ENCODE assay signal across 1 cellular context in the genomic region with DNA sequence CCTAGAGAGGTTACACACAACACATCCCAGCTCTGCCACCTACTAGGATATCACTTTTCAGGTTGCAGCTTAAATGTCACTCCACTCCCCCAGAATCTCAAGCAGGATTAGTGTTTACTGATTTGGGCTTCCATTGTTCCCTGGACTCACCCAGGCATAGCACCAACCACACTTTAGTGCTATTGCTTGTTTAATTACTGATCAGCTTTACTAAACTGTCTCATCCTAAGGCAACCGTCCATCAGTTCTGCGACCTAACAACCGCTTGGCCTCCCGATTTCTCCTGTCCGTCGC.
TF ChIP-seq lines count a peak whose summit lies in the region.

No MANE protein-coding gene starts in this region.

TF ChIP-seq in A549, 52 proteins besides CTCF, POLR2A, EP300 and RAD21 (continued from another document):
- TF ChIP-seq, protein P1, sequence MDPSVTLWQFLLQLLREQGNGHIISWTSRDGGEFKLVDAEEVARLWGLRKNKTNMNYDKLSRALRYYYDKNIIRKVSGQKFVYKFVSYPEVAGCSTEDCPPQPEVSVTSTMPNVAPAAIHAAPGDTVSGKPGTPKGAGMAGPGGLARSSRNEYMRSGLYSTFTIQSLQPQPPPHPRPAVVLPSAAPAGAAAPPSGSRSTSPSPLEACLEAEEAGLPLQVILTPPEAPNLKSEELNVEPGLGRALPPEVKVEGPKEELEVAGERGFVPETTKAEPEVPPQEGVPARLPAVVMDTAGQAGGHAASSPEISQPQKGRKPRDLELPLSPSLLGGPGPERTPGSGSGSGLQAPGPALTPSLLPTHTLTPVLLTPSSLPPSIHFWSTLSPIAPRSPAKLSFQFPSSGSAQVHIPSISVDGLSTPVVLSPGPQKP (IDR thresholded peaks at IDR 0.05; ENCODE audit: low read depth, low read length) = no peak
- TF ChIP-seq MAFK (IDR thresholded peaks at IDR 0.05; ENCODE audit: partially characterized antibody) = no peak
- TF ChIP-seq FOXS1 (CRISPR knock-in tag; IDR thresholded peaks at IDR 0.05) = no peak
